Comparison of ENCODE assay signal across 9 cellular contexts in the genomic region with DNA sequence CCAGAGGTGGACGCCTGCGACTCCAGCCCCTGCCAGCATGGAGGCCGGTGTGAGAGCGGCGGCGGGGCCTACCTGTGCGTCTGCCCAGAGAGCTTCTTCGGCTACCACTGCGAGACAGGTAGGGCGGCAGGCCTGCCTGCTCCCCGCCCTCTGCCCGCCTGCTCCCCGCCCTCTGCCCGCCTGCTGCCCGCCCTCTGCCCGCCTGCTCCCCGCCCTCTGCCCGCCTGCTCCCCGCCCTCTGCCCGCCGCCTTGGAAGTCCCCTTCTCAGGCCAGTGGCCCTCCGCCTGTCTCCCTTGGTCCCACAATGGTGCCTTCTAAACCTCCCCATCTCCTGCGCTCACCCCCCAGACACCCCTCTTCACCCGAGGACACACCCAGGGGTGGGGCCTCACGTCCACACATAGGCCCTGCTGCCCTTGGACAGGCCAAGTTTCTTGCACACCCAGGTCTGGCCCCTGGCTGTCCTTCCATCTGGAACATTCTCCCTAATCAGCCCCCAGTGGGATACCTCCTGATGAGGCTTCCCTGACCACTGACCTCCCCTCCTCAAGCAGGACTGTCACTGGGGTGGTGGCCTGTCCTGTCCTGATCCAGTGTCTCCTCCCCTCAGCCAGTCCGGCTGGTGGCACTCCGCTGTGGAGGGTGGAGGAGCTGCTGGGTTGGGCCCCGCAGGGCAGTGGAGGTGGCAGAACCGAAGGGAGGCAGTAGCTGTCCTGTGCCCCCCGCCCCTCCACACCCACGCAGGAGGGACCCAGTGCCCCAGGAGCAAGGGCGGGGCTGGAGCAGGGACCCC. TPM values are rescaled to one million over a fixed set of nuclear protein-coding genes. Genes with fewer than 3 reads are reported as not detected.
DNase-seq lines count a peak whose midpoint lies in the region; ATAC-seq, FAIRE-seq and TF ChIP-seq lines count a peak whose summit lies in the region.
"Had no signal": no experiment of that assay in that cellular context is flagged by ENCODE, and none has a peak within 500 bp of the region (broad histone marks: within the 10 kb centered on the region; RNA-seq: fewer than 3 reads in every experiment).

No MANE protein-coding gene starts in this region.

- H3K27me3 Mint-ChIP-seq in T-helper 1 cell treated with Interleukin-12 subunit alpha and Interleukin-12 subunit beta and Interleukin-4 antibody, amounts not matched to agents 30 μg/mL and 1 μg/mL, for 36 hours (ENCODE audit: low read depth) = peaks cover 3% of the 10 kb centered on the region

- CTCF ChIA-PET in HEK293T (lab: Yijun Ruan, JAX) = no interaction called here

- peaks cover 1% of the 10 kb centered on the region for H3K36me3 Mint-ChIP-seq in T-helper 1 cell treated with Interleukin-12 subunit alpha and Interleukin-12 subunit beta and Interleukin-4 antibody, amounts not matched to agents 30 μg/mL and 1 μg/mL, for 36 hours (ENCODE audit: low read depth)

- ATAC-seq in omental fat pad (ENCODE audit: low FRiP score) = peak; percentile 41

- peaks cover 3% of the 10 kb centered on the region for H3K4me1 Mint-ChIP-seq in T-helper 1 cell treated with Interleukin-12 subunit alpha and Interleukin-12 subunit beta and Interleukin-4 antibody, amounts not matched to agents 30 μg/mL and 1 μg/mL, for 36 hours (ENCODE audit: low read depth)

- peak overlapping the region; percentile 34 for H3K27ac Mint-ChIP-seq in T-helper 1 cell treated with Interleukin-12 subunit alpha and Interleukin-12 subunit beta and Interleukin-4 antibody, amounts not matched to agents 30 μg/mL and 1 μg/mL, for 36 hours

- POLR2A ChIA-PET in HEK293T (lab: Yijun Ruan, JAX) = no interaction called here

- no peak overlapping the region for H3K9ac ChIP-seq in colonic mucosa (ENCODE audit: low read depth in 2 of 2, low read length in 2 of 2)

- no peak for FAIRE-seq in GM12892 (lab: Jason Lieb, UNC)
- FAIRE-seq: astrocyte had no signal

- intact Hi-C loops in colonic mucosa (cut with DNase I) = no loop called here

- H3K9me3 Mint-ChIP-seq in T-helper 1 cell treated with Interleukin-12 subunit alpha and Interleukin-12 subunit beta and Interleukin-4 antibody, amounts not matched to agents 30 μg/mL and 1 μg/mL, for 36 hours = no peaks in the 10 kb centered on the region

- no peaks in the 10 kb centered on the region for H3K36me3 ChIP-seq in colonic mucosa

- TF ChIP-seq CTCF in colonic mucosa (IDR thresholded peaks at IDR 0.05) (no peak), omental fat pad (IDR thresholded peaks at IDR 0.05) (no peak)

- DNase-seq in GM12892 (ENCODE audit: insufficient read length) (peak; percentile 57), colonic mucosa (peak; percentile 47), omental fat pad (ENCODE audit: low spot score) (no peak), Kasumi-1 (lab: John Stamatoyannopoulos, UW) (no peak), HEK293T (ENCODE audit: extremely low spot score) (no peak), GOT3 (lab: John Stamatoyannopoulos, UW) (no peak), OCI-M2 (lab: John Stamatoyannopoulos, UW; ENCODE audit: unreplicated experiment) (no peak)

- H3K4me3 ChIP-seq in colonic mucosa = peak overlapping the region; percentile 17

- no peaks in the 10 kb centered on the region for H3K4me1 ChIP-seq in colonic mucosa

- no peaks in the 10 kb centered on the region for H3K9me3 ChIP-seq in colonic mucosa

- no peak for TF ChIP-seq POLR2A in GM12892 (IDR thresholded peaks at IDR 0.05; ENCODE audit: low read depth, low read length)

- H3K27me3 ChIP-seq in colonic mucosa = no peaks in the 10 kb centered on the region

- no peak overlapping the region for H3K27ac ChIP-seq in colonic mucosa

- peak overlapping the region; percentile 37 for H3K4me3 Mint-ChIP-seq in T-helper 1 cell treated with Interleukin-12 subunit alpha and Interleukin-12 subunit beta and Interleukin-4 antibody, amounts not matched to agents 30 μg/mL and 1 μg/mL, for 36 hours

TF ChIP-seq in HEK293T, 16 proteins besides CTCF, POLR2A, EP300 and RAD21:
- TF ChIP-seq CTBP1 (IDR thresholded peaks at IDR 0.05; ENCODE audit: borderline replicate concordance) (no peak), BHLHE40 (IDR thresholded peaks at IDR 0.05; ENCODE audit: borderline replicate concordance) (no peak), PKNOX1 (IDR thresholded peaks at IDR 0.05) (no peak), FOXA1 (IDR thresholded peaks at IDR 0.05) (no peak), LEF1 (IDR thresholded peaks at IDR 0.05; ENCODE audit: borderline replicate concordance) (no peak), FOXK2 (IDR thresholded peaks at IDR 0.05) (no peak), ZNF384 (IDR thresholded peaks at IDR 0.05) (no peak), TARDBP (IDR thresholded peaks at IDR 0.05) (no peak), ARNT (IDR thresholded peaks at IDR 0.05) (no peak), NFRKB (IDR thresholded peaks at IDR 0.05) (no peak), HDGF (IDR thresholded peaks at IDR 0.05; ENCODE audit: borderline replicate concordance) (no peak)

RNA-seq across cellular contexts. Expression of gene MTERF4, which starts 37.9 kb away (rescaled TPM):
- 60.9 TPM for polyA plus RNA-seq in GM12892 (2012; ENCODE audit: missing spikeins)
- total RNA-seq in colonic mucosa (10 to 100 TPM; 20.2 to 25.5 TPM), omental fat pad (10 to 100 TPM; 26.9 to 39.1 (median 34.5) TPM)

Comparison
In these comparisons a context has a peak if more than half of its experiments do, and no peak if none do; other contexts are left out.
1. DNase-seq: peak in GM12892 (single experiment) and colonic mucosa (single experiment); none in omental fat pad (single experiment), Kasumi-1 (0 of 2), HEK293T (single experiment), GOT3 (single experiment) and OCI-M2 (single experiment).